28 cellular contexts compared by ENCODE assay signal in the genomic region with DNA sequence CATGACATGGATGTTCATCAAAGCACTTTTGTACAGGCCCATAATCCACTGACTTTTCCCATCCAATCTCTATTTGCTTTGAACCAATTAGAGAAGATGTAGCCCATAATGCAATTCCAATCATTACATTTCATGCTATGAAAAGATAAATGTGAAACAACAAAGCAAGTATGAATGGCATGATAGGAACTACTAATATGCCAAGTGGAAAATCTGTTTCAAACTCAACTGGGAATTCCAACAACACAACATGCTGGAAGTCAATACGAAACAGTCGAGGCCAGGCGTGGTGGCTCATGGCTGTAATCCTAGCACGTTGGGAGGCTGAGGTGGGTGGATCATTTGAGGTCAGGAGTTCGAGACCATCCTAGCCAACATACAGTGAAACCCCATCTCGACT. TPM values are rescaled to one million over a fixed set of nuclear protein-coding genes. Genes with fewer than 3 reads are reported as not detected.
DNase-seq lines count a peak whose midpoint lies in the region; ATAC-seq and TF ChIP-seq lines count a peak whose summit lies in the region.
"Had no signal": no experiment of that assay in that cellular context is flagged by ENCODE, and none has a peak within 500 bp of the region (broad histone marks: within the 10 kb centered on the region; RNA-seq: fewer than 3 reads in every experiment).

No MANE protein-coding gene starts in this region.

- in situ Hi-C loops in brain microvascular endothelial cell (cut with HindIII; ENCODE audit: low pct_ligation_motif_present, low sequenced_read_pairs) = no loop called here

- peaks cover 3% of the 10 kb centered on the region; the same call in 1 of the 2 replicates for H3K27me3 Mint-ChIP-seq in HFFc6 (ENCODE audit: insufficient read depth)

- H3K4me3 ChIP-seq in brain microvascular endothelial cell (ENCODE audit: low read depth, low read length) = no peak overlapping the region
- H3K4me3 ChIP-seq: gastroesophageal sphincter, hepatocyte, thoracic aorta, uterus had no signal

- DNase-seq in HFFc6 (peak; percentile 47), brain microvascular endothelial cell (peak; percentile 43), islet precursor cell (peak; percentile 43), NCI-H345 treated with DMSO at 0.1 percent for 48 hours (lab: John Stamatoyannopoulos, UW; ENCODE audit: unreplicated experiment) (no peak), SHP77 treated with DMSO at 0.1 percent for 48 hours (lab: John Stamatoyannopoulos, UW) (no peak), left ventricle myocardium superior (no peak)
- DNase-seq: activated CD4-positive, alpha-beta T cell treated with anti-CD3 and anti-CD28 coated beads for 4 hours; activated gamma-delta T cell treated with Interleukin-2 at 50 U/mL for 16 hours; activated naive CD8-positive, alpha-beta T cell treated with anti-CD3 and anti-CD28 coated beads, Interleukin-2, amount 50 U/mL, for 24 hours; activated T-cell treated with anti-CD3 and anti-CD28 coated beads, Interleukin-2, amount 50 U/mL, for 24 hours; CD4-positive, alpha-beta T cell; effector CD8-positive, alpha-beta T cell; H7; NCI-H1436; NCI-H446 treated with DMSO at 0.1 percent for 48 hours; NCI-H82; OCI-M1; stimulated activated naive CD8-positive, alpha-beta T cell treated with anti-CD3 and anti-CD28 coated beads, Interleukin-15, Interleukin-2, amounts not matched to agents 100 U/mL and 50 U/mL, for 24 hours; uterus had no signal

- intact Hi-C loops in left ventricle myocardium superior (cut with micrococcal nuclease) = no loop called here

- no peak for TF ChIP-seq CTCF in HFFc6 (IDR thresholded peaks at IDR 0.05)
- no peak for TF ChIP-seq CTCF in brain microvascular endothelial cell (IDR thresholded peaks at IDR 0.05; ENCODE audit: low read depth, low read length, missing control alignments)

- peaks cover 1% of the 10 kb centered on the region for H3K27me3 ChIP-seq in brain microvascular endothelial cell (replicated peaks)
- H3K27me3 ChIP-seq: hepatocyte, uterus had no signal

- no peaks in the 10 kb centered on the region for H3K9me3 Mint-ChIP-seq in HFFc6
- H3K9me3 Mint-ChIP-seq: activated naive CD8-positive, alpha-beta T cell treated with anti-CD3 and anti-CD28 coated beads, Interleukin-2, amount 50 U/mL, for 24 hours; activated T-cell treated with anti-CD3 and anti-CD28 coated beads, Interleukin-2, amount 50 U/mL, for 24 hours; CD4-positive, alpha-beta T cell; memory B cell had no signal

- H3K36me3 Mint-ChIP-seq in HFFc6 (ENCODE audit: low read depth) = no peaks in the 10 kb centered on the region
- H3K36me3 Mint-ChIP-seq: memory B cell had no signal

- no peak overlapping the region for H3K27ac Mint-ChIP-seq in HFFc6
- H3K27ac Mint-ChIP-seq: activated naive CD8-positive, alpha-beta T cell treated with anti-CD3 and anti-CD28 coated beads, Interleukin-2, amount 50 U/mL, for 24 hours; activated T-cell treated with anti-CD3 and anti-CD28 coated beads, Interleukin-2, amount 50 U/mL, for 24 hours; CD4-positive, alpha-beta T cell; memory B cell; progenitor cell of endocrine pancreas had no signal

- H3K27ac ChIP-seq in brain microvascular endothelial cell = peak overlapping the region; percentile 11
- H3K27ac ChIP-seq: epithelial cell of prostate, gastroesophageal sphincter, hepatocyte, thoracic aorta, uterus, VCaP had no signal

- H3K4me1 Mint-ChIP-seq in HFFc6 (ENCODE audit: low read depth) = peaks cover 70% of the 10 kb centered on the region

- H3K36me3 ChIP-seq in brain microvascular endothelial cell (replicated peaks) = no peaks in the 10 kb centered on the region
- H3K36me3 ChIP-seq: gastroesophageal sphincter, thoracic aorta, uterus had no signal

- ATAC-seq in left ventricle myocardium superior (no peak), HG03095 (IDR thresholded peaks at IDR 0.05; ENCODE audit: unreplicated experiment) (no peak)
- ATAC-seq: activated naive CD8-positive, alpha-beta T cell treated with anti-CD3 and anti-CD28 coated beads, Interleukin-2, amount 50 U/mL, for 24 hours; gastroesophageal sphincter; sciatic nerve; stimulated activated naive CD8-positive, alpha-beta T cell treated with anti-CD3 and anti-CD28 coated beads, Interleukin-15, Interleukin-2, amounts not matched to agents 100 U/mL and 50 U/mL, for 24 hours had no signal

- H3K4me3 Mint-ChIP-seq in HFFc6 = no peak overlapping the region
- H3K4me3 Mint-ChIP-seq: activated naive CD8-positive, alpha-beta T cell treated with anti-CD3 and anti-CD28 coated beads, Interleukin-2, amount 50 U/mL, for 24 hours; activated T-cell treated with anti-CD3 and anti-CD28 coated beads, Interleukin-2, amount 50 U/mL, for 24 hours; CD4-positive, alpha-beta T cell; memory B cell had no signal

RNA-seq across cellular contexts. Expression of a gene that starts 39.6 kb away (rescaled TPM):
- total RNA-seq in HFFc6 (2021; fragmentation: NEBNext Ultra II Directional; extraction: Animal tissue kit (Norgen Biotek cat#: 25700)) = 10 to 100 TPM; 17.6 to 29.5 (median 24.1) TPM
- total RNA-seq in left ventricle myocardium superior = 2.4 TPM

RNA-seq across cellular contexts. Expression of a gene that starts 55.9 kb away (rescaled TPM):
- total RNA-seq in HFFc6 (2021; fragmentation: NEBNext Ultra II Directional; extraction: Animal tissue kit (Norgen Biotek cat#: 25700)) = 10 to 100 TPM; 47.9 to 63.0 (median 50.9) TPM
- total RNA-seq in left ventricle myocardium superior = 12.5 TPM

RNA-seq across cellular contexts. Expression of a gene that starts 56.1 kb away (rescaled TPM):
- total RNA-seq in HFFc6 (2021; fragmentation: NEBNext Ultra II Directional; extraction: Animal tissue kit (Norgen Biotek cat#: 25700)) = 10 to 100 TPM; 73.8 to 89.7 (median 85.2) TPM
- total RNA-seq in left ventricle myocardium superior = 32.6 TPM

Comparison
In these comparisons a context has a peak if more than half of its experiments do, and no peak if none do; other contexts are left out.
1. DNase-seq: peak in HFFc6 (single experiment), brain microvascular endothelial cell (single experiment) and islet precursor cell (single experiment); none in NCI-H345 treated with DMSO at 0.1 percent for 48 hours (single experiment), SHP77 treated with DMSO at 0.1 percent for 48 hours (single experiment) and left ventricle myocardium superior (single experiment).